Comparison of ENCODE assay signal across 8 cellular contexts in the genomic region with DNA sequence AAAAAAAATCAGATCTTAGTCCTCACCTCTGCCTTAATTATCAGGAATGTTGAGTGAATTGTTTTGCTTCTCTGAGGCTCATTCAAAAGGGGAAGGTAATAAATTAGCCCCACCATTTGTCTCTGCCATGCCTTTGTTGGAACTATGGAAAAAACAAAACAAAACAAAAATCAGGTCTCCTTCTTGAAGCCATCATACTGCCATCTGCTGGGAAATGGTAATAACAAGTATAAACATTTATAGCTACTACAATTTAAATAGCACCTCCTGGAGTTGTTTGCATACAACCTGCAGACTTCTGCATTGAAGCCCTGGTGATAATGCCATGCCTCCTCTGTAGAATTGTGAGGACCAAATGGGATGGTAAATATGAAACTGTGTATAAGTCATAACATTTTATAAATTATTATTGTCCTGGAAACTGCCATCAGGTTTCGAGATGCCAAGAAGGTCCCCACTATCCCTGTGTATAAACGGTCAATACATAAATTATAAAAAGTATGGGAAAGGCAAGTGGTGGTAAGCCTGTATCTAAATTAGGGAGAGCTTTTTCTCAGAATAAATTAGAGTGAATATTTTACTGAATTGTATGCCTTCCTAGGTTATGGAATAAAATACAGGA.
DNase-seq lines count a peak whose midpoint lies in the region; ATAC-seq and TF ChIP-seq lines count a peak whose summit lies in the region.

No MANE protein-coding gene starts in this region.

- TF ChIP-seq CTCF in testis (IDR thresholded peaks at IDR 0.05): peak; percentile 32 to 49 (median 39)

- no peaks in the 10 kb centered on the region for H3K36me3 ChIP-seq in testis (ENCODE audit: low read depth, missing control alignments)

- H3K4me1 ChIP-seq in testis: no peaks in the 10 kb centered on the region

- no peak for ATAC-seq in HG02852 (IDR thresholded peaks at IDR 0.05; ENCODE audit: unreplicated experiment)

- WGBS in testis, 2 donors: 82 to 89% methylated on average over 2 of the region's 2 CpGs

- intact Hi-C loops in testis (cut with DNase I; ENCODE audit: low total_unique reads): no loop called here

- no peaks in the 10 kb centered on the region for H3K9me3 ChIP-seq in testis

- H3K27ac ChIP-seq in testis: no peak overlapping the region

- TF ChIP-seq POLR2A in testis (IDR thresholded peaks at IDR 0.05): no peak

- no peaks in the 10 kb centered on the region for H3K27me3 ChIP-seq in testis

- DNase-seq in Ammon's horn (ENCODE audit: low spot score): peak; percentile 75
- peak; percentile 70 for DNase-seq in H4 (ENCODE audit: low spot score)
- peak; percentile 36 for DNase-seq in NCI-H2196 treated with DMSO at 0.1 percent for 48 hours (lab: John Stamatoyannopoulos, UW; ENCODE audit: unreplicated experiment)
- DNase-seq in amniotic epithelial cell (ENCODE audit: low read depth): peak; percentile 72
- DNase-seq in iPS-NIHi7 (ENCODE audit: extremely low spot score): peak; percentile 41
- DNase-seq in testis: no peak
- DNase-seq in activated CD4-positive, alpha-beta T cell treated with anti-CD3 and anti-CD28 coated beads, Interleukin-2, amount 50 U/mL, for 1 hour: no peak

- H3K4me3 ChIP-seq in testis: no peak overlapping the region

Comparison
In these comparisons a context has a peak if more than half of its experiments do, and no peak if none do; other contexts are left out.
1. DNase-seq: peak in Ammon's horn (single experiment), H4 (single experiment), NCI-H2196 treated with DMSO at 0.1 percent for 48 hours (single experiment), amniotic epithelial cell (single experiment) and iPS-NIHi7 (single experiment); none in testis (single experiment) and activated CD4-positive, alpha-beta T cell treated with anti-CD3 and anti-CD28 coated beads, Interleukin-2, amount 50 U/mL, for 1 hour (single experiment).